ENCODE assay signal across 1 cellular context in the genomic region with DNA sequence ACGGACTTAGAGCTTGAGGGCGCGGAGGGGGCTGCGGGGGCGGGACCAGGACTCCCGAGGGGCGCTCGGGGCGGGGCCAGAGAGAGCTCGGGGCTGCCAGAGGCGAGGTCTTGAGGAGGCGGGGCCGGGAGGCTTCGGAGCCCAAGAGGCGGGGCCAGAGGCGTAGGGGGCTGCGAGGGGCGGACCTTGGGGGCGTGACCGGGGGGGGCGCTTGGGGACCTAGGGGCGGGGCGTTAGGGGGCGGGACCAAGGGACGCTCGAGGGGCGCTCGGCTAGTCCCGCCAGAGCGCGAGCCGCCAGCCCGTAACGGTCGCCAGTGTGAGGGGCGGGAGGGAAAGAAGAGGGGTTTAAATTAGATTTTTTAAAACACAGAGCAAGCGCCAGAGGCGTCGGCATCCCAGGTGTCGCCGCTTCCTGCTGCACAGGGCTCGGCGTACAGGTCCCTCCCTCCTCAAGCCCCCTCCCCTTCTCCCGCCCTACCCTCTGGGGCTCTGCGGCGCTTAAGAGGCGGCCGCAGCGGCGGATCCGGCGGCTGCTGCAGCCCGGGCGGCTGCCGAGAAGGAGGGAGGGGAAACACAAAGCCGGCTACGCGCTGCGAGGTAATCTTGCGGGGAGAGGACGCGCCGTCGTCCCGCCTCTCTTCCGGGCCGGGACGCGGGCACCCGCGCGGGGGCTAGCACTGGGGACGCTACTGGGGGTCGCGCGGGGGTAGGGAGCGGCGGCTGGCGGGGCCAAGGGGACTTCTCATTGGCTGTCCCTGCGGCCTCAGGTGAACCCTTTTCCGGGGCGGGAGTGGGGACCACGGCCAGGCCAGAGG.
TF ChIP-seq lines count a peak whose summit lies in the region.

A gene with protein sequence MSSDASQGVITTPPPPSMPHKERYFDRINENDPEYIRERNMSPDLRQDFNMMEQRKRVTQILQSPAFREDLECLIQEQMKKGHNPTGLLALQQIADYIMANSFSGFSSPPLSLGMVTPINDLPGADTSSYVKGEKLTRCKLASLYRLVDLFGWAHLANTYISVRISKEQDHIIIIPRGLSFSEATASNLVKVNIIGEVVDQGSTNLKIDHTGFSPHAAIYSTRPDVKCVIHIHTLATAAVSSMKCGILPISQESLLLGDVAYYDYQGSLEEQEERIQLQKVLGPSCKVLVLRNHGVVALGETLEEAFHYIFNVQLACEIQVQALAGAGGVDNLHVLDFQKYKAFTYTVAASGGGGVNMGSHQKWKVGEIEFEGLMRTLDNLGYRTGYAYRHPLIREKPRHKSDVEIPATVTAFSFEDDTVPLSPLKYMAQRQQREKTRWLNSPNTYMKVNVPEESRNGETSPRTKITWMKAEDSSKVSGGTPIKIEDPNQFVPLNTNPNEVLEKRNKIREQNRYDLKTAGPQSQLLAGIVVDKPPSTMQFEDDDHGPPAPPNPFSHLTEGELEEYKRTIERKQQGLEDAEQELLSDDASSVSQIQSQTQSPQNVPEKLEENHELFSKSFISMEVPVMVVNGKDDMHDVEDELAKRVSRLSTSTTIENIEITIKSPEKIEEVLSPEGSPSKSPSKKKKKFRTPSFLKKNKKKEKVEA (plus strand): TSS at position 284 of the 817 bp plus-strand sequence. CDS start 92,670 bp downstream, outside the sequence.

TF ChIP-seq in WTC11, 78 proteins besides CTCF, POLR2A, EP300 and RAD21 (continued from another document and continues in another):
- TF ChIP-seq, protein P1, sequence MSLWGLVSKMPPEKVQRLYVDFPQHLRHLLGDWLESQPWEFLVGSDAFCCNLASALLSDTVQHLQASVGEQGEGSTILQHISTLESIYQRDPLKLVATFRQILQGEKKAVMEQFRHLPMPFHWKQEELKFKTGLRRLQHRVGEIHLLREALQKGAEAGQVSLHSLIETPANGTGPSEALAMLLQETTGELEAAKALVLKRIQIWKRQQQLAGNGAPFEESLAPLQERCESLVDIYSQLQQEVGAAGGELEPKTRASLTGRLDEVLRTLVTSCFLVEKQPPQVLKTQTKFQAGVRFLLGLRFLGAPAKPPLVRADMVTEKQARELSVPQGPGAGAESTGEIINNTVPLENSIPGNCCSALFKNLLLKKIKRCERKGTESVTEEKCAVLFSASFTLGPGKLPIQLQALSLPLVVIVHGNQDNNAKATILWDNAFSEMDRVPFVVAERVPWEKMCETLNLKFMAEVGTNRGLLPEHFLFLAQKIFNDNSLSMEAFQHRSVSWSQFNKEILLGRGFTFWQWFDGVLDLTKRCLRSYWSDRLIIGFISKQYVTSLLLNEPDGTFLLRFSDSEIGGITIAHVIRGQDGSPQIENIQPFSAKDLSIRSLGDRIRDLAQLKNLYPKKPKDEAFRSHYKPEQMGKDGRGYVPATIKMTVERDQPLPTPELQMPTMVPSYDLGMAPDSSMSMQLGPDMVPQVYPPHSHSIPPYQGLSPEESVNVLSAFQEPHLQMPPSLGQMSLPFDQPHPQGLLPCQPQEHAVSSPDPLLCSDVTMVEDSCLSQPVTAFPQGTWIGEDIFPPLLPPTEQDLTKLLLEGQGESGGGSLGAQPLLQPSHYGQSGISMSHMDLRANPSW (CRISPR knock-in tag; conservative IDR thresholded peaks at IDR 0.05; ENCODE audit: low read depth), result no peak
- TF ChIP-seq GTF2I (CRISPR knock-in tag; conservative IDR thresholded peaks at IDR 0.05) (no peak), EMX1 (CRISPR knock-in tag; IDR thresholded peaks at IDR 0.05) (no peak), CREB1 (CRISPR knock-in tag; IDR thresholded peaks at IDR 0.05) (no peak), HMGA2 (CRISPR knock-in tag; IDR thresholded peaks at IDR 0.05) (no peak), TCF7 (CRISPR knock-in tag; IDR thresholded peaks at IDR 0.05; ENCODE audit: low read depth) (0 out of 2 replicates have a peak, but pooled peaks have one; percentile 20), NR3C1 (CRISPR knock-in tag; conservative IDR thresholded peaks at IDR 0.05; ENCODE audit: low read depth) (no peak), GRHL2 (CRISPR knock-in tag; IDR thresholded peaks at IDR 0.05; ENCODE audit: insufficient replicate concordance, severe bottlenecking) (no peak), FOXP1 (CRISPR knock-in tag; IDR thresholded peaks at IDR 0.05; ENCODE audit: borderline replicate concordance) (peak; percentile 77; the same call in 1 of the 2 replicates), JAZF1 (CRISPR knock-in tag; IDR thresholded peaks at IDR 0.05) (no peak), RORB (CRISPR knock-in tag; IDR thresholded peaks at IDR 0.05) (no peak), ZNF121 (CRISPR knock-in tag; IDR thresholded peaks at IDR 0.05) (no peak), SP1 (CRISPR knock-in tag; conservative IDR thresholded peaks at IDR 0.05) (peak; percentile 75), ELF4 (CRISPR knock-in tag; IDR thresholded peaks at IDR 0.05; ENCODE audit: low read depth) (no peak), OVOL2 (CRISPR knock-in tag; IDR thresholded peaks at IDR 0.05; ENCODE audit: borderline replicate concordance) (no peak), ZNF396 (CRISPR knock-in tag; IDR thresholded peaks at IDR 0.05; ENCODE audit: borderline replicate concordance) (no peak), CBFB (CRISPR knock-in tag; IDR thresholded peaks at IDR 0.05; ENCODE audit: low read depth) (no peak), ZNF416 (CRISPR knock-in tag; IDR thresholded peaks at IDR 0.05) (no peak), SMAD3 (CRISPR knock-in tag; IDR thresholded peaks at IDR 0.05; ENCODE audit: borderline replicate concordance) (no peak), ZNF219 (CRISPR knock-in tag; IDR thresholded peaks at IDR 0.05; ENCODE audit: borderline replicate concordance) (no peak), ZNF423 (CRISPR knock-in tag; IDR thresholded peaks at IDR 0.05) (no peak)
- TF ChIP-seq, protein P2, sequence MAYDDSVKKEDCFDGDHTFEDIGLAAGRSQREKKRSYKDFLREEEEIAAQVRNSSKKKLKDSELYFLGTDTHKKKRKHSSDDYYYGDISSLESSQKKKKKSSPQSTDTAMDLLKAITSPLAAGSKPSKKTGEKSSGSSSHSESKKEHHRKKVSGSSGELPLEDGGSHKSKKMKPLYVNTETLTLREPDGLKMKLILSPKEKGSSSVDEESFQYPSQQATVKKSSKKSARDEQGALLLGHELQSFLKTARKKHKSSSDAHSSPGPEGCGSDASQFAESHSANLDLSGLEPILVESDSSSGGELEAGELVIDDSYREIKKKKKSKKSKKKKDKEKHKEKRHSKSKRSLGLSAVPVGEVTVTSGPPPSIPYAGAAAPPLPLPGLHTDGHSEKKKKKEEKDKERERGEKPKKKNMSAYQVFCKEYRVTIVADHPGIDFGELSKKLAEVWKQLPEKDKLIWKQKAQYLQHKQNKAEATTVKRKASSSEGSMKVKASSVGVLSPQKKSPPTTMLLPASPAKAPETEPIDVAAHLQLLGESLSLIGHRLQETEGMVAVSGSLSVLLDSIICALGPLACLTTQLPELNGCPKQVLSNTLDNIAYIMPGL (CRISPR knock-in tag; IDR thresholded peaks at IDR 0.05), result peak; percentile 85
- TF ChIP-seq, protein P3, sequence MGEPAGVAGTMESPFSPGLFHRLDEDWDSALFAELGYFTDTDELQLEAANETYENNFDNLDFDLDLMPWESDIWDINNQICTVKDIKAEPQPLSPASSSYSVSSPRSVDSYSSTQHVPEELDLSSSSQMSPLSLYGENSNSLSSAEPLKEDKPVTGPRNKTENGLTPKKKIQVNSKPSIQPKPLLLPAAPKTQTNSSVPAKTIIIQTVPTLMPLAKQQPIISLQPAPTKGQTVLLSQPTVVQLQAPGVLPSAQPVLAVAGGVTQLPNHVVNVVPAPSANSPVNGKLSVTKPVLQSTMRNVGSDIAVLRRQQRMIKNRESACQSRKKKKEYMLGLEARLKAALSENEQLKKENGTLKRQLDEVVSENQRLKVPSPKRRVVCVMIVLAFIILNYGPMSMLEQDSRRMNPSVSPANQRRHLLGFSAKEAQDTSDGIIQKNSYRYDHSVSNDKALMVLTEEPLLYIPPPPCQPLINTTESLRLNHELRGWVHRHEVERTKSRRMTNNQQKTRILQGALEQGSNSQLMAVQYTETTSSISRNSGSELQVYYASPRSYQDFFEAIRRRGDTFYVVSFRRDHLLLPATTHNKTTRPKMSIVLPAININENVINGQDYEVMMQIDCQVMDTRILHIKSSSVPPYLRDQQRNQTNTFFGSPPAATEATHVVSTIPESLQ (CRISPR knock-in tag; IDR thresholded peaks at IDR 0.05), result no peak
- TF ChIP-seq, protein P4, sequence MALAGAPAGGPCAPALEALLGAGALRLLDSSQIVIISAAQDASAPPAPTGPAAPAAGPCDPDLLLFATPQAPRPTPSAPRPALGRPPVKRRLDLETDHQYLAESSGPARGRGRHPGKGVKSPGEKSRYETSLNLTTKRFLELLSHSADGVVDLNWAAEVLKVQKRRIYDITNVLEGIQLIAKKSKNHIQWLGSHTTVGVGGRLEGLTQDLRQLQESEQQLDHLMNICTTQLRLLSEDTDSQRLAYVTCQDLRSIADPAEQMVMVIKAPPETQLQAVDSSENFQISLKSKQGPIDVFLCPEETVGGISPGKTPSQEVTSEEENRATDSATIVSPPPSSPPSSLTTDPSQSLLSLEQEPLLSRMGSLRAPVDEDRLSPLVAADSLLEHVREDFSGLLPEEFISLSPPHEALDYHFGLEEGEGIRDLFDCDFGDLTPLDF (CRISPR knock-in tag; IDR thresholded peaks at IDR 0.05), result no peak
- TF ChIP-seq, protein P5, sequence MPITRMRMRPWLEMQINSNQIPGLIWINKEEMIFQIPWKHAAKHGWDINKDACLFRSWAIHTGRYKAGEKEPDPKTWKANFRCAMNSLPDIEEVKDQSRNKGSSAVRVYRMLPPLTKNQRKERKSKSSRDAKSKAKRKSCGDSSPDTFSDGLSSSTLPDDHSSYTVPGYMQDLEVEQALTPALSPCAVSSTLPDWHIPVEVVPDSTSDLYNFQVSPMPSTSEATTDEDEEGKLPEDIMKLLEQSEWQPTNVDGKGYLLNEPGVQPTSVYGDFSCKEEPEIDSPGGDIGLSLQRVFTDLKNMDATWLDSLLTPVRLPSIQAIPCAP (CRISPR knock-in tag; IDR thresholded peaks at IDR 0.05), result no peak
- TF ChIP-seq, protein P6, sequence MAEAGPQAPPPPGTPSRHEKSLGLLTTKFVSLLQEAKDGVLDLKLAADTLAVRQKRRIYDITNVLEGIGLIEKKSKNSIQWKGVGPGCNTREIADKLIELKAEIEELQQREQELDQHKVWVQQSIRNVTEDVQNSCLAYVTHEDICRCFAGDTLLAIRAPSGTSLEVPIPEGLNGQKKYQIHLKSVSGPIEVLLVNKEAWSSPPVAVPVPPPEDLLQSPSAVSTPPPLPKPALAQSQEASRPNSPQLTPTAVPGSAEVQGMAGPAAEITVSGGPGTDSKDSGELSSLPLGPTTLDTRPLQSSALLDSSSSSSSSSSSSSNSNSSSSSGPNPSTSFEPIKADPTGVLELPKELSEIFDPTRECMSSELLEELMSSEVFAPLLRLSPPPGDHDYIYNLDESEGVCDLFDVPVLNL (CRISPR knock-in tag; IDR thresholded peaks at IDR 0.05; ENCODE audit: borderline replicate concordance, low read depth), result no peak
- TF ChIP-seq, protein P7, sequence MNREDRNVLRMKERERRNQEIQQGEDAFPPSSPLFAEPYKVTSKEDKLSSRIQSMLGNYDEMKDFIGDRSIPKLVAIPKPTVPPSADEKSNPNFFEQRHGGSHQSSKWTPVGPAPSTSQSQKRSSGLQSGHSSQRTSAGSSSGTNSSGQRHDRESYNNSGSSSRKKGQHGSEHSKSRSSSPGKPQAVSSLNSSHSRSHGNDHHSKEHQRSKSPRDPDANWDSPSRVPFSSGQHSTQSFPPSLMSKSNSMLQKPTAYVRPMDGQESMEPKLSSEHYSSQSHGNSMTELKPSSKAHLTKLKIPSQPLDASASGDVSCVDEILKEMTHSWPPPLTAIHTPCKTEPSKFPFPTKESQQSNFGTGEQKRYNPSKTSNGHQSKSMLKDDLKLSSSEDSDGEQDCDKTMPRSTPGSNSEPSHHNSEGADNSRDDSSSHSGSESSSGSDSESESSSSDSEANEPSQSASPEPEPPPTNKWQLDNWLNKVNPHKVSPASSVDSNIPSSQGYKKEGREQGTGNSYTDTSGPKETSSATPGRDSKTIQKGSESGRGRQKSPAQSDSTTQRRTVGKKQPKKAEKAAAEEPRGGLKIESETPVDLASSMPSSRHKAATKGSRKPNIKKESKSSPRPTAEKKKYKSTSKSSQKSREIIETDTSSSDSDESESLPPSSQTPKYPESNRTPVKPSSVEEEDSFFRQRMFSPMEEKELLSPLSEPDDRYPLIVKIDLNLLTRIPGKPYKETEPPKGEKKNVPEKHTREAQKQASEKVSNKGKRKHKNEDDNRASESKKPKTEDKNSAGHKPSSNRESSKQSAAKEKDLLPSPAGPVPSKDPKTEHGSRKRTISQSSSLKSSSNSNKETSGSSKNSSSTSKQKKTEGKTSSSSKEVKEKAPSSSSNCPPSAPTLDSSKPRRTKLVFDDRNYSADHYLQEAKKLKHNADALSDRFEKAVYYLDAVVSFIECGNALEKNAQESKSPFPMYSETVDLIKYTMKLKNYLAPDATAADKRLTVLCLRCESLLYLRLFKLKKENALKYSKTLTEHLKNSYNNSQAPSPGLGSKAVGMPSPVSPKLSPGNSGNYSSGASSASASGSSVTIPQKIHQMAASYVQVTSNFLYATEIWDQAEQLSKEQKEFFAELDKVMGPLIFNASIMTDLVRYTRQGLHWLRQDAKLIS (CRISPR knock-in tag; IDR thresholded peaks at IDR 0.05; ENCODE audit: borderline replicate concordance), result no peak
- TF ChIP-seq, protein P8, sequence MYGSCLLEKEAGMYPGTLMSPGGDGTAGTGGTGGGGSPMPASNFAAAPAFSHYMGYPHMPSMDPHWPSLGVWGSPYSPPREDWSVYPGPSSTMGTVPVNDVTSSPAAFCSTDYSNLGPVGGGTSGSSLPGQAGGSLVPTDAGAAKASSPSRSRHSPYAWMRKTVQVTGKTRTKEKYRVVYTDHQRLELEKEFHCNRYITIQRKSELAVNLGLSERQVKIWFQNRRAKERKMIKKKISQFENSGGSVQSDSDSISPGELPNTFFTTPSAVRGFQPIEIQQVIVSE (CRISPR knock-in tag; IDR thresholded peaks at IDR 0.05; ENCODE audit: borderline replicate concordance), result no peak
- TF ChIP-seq, protein P9, sequence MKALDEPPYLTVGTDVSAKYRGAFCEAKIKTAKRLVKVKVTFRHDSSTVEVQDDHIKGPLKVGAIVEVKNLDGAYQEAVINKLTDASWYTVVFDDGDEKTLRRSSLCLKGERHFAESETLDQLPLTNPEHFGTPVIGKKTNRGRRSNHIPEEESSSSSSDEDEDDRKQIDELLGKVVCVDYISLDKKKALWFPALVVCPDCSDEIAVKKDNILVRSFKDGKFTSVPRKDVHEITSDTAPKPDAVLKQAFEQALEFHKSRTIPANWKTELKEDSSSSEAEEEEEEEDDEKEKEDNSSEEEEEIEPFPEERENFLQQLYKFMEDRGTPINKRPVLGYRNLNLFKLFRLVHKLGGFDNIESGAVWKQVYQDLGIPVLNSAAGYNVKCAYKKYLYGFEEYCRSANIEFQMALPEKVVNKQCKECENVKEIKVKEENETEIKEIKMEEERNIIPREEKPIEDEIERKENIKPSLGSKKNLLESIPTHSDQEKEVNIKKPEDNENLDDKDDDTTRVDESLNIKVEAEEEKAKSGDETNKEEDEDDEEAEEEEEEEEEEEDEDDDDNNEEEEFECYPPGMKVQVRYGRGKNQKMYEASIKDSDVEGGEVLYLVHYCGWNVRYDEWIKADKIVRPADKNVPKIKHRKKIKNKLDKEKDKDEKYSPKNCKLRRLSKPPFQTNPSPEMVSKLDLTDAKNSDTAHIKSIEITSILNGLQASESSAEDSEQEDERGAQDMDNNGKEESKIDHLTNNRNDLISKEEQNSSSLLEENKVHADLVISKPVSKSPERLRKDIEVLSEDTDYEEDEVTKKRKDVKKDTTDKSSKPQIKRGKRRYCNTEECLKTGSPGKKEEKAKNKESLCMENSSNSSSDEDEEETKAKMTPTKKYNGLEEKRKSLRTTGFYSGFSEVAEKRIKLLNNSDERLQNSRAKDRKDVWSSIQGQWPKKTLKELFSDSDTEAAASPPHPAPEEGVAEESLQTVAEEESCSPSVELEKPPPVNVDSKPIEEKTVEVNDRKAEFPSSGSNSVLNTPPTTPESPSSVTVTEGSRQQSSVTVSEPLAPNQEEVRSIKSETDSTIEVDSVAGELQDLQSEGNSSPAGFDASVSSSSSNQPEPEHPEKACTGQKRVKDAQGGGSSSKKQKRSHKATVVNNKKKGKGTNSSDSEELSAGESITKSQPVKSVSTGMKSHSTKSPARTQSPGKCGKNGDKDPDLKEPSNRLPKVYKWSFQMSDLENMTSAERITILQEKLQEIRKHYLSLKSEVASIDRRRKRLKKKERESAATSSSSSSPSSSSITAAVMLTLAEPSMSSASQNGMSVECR (CRISPR knock-in tag; IDR thresholded peaks at IDR 0.05; ENCODE audit: borderline replicate concordance), result no peak
